Comparison of ENCODE assay signal across 8 cellular contexts in the genomic region with DNA sequence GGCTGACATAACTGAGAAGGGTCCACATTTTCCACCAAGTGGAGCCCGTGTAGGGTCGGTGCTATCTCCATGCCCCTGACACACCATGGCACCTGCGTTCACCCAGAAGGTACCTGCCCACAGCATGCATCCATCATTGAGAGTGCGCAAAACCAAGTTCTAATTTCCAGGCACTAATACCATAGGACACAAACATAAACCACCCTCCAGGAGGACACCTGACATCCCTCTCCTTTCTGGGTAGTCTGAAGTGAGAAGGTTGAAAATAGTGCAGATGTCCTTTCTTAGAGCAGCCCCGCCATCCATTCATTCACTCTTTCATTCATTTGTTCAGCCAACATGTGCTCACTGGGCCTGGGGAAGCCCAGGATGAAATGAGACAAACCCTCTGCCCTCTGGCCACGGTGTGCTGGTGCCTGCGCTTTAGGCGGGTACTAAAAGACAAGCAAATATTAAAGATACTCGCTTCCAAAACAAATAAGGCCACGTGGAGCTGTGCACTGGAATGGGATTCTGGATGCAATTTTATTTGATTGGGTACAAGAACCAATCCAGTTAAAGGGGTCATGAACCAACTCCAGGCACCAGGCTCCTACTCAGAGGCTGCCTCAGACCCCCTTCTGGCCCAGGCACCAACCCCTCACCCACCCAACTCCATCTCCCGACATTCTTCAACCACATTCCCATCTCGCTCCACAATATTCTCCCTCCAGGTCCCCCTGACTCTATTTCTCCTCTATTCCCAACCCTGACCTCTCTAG. TPM values are rescaled to one million over a fixed set of nuclear protein-coding genes. Genes with fewer than 3 reads are reported as not detected.
DNase-seq lines count a peak whose midpoint lies in the region; ATAC-seq lines count a peak whose summit lies in the region.

No MANE protein-coding gene starts in this region.

- peaks cover 4% of the 10 kb centered on the region for H3K4me1 Mint-ChIP-seq in activated T-helper 1 cell treated with anti-CD3 and anti-CD28 coated beads, Interleukin-12 subunit alpha, Interleukin-12 subunit beta, Interleukin-2, Interleukin-4 antibody, amounts not matched to agents 30 ng/mL and 10 ng/mL and 1 ng/mL, durations not matched to agents 14 hours and 24 hours and 36 hours (ENCODE audit: low read depth)
- peaks cover 3 to 7% of the 10 kb centered on the region in 2 donors for H3K4me1 Mint-ChIP-seq in stimulated activated naive B cell treated with anti-CD40 and anti-IgM and Interleukin-4, amounts not matched to agents 10 μg/mL and 1 μg/mL and 100 μg/mL, for 72 hours

- H3K36me3 ChIP-seq in iPS-20b (ENCODE audit: insufficient read depth, low read depth, low read length) = no peaks in the 10 kb centered on the region

- peaks cover 41% of the 10 kb centered on the region for H3K27me3 Mint-ChIP-seq in activated T-helper 1 cell treated with anti-CD3 and anti-CD28 coated beads, Interleukin-12 subunit alpha, Interleukin-12 subunit beta, Interleukin-2, Interleukin-4 antibody, amounts not matched to agents 30 ng/mL and 10 ng/mL and 1 ng/mL, durations not matched to agents 14 hours and 24 hours and 36 hours (ENCODE audit: insufficient read depth)
- peaks cover 13 to 24% of the 10 kb centered on the region in 2 donors for H3K27me3 Mint-ChIP-seq in stimulated activated naive B cell treated with anti-CD40 and anti-IgM and Interleukin-4, amounts not matched to agents 10 μg/mL and 1 μg/mL and 100 μg/mL, for 72 hours

- H3K9me3 Mint-ChIP-seq in activated T-helper 1 cell treated with anti-CD3 and anti-CD28 coated beads, Interleukin-12 subunit alpha, Interleukin-12 subunit beta, Interleukin-2, Interleukin-4 antibody, amounts not matched to agents 30 ng/mL and 10 ng/mL and 1 ng/mL, durations not matched to agents 14 hours and 24 hours and 36 hours = no peaks in the 10 kb centered on the region
- H3K9me3 Mint-ChIP-seq in stimulated activated naive B cell treated with anti-CD40 and anti-IgM and Interleukin-4, amounts not matched to agents 10 μg/mL and 1 μg/mL and 100 μg/mL, for 72 hours = no peaks in the 10 kb centered on the region

- no peaks in the 10 kb centered on the region for H3K9me3 ChIP-seq in iPS-20b (ENCODE audit: insufficient read depth, low read depth, low read length)

- H3K4me3 Mint-ChIP-seq in activated T-helper 1 cell treated with anti-CD3 and anti-CD28 coated beads, Interleukin-12 subunit alpha, Interleukin-12 subunit beta, Interleukin-2, Interleukin-4 antibody, amounts not matched to agents 30 ng/mL and 10 ng/mL and 1 ng/mL, durations not matched to agents 14 hours and 24 hours and 36 hours = peak overlapping the region; percentile 76
- peak overlapping the region; percentile 55 to 65 for H3K4me3 Mint-ChIP-seq in stimulated activated naive B cell treated with anti-CD40 and anti-IgM and Interleukin-4, amounts not matched to agents 10 μg/mL and 1 μg/mL and 100 μg/mL, for 72 hours

- H3K27ac Mint-ChIP-seq in activated T-helper 1 cell treated with anti-CD3 and anti-CD28 coated beads, Interleukin-12 subunit alpha, Interleukin-12 subunit beta, Interleukin-2, Interleukin-4 antibody, amounts not matched to agents 30 ng/mL and 10 ng/mL and 1 ng/mL, durations not matched to agents 14 hours and 24 hours and 36 hours = no peak overlapping the region
- H3K27ac Mint-ChIP-seq in stimulated activated naive B cell treated with anti-CD40 and anti-IgM and Interleukin-4, amounts not matched to agents 10 μg/mL and 1 μg/mL and 100 μg/mL, for 72 hours = no peak overlapping the region

- H3K27me3 ChIP-seq in iPS-20b (ENCODE audit: insufficient read depth, low read length) = peaks cover 32% of the 10 kb centered on the region

- intact Hi-C loops in activated T-helper 1 cell treated with anti-CD3 and anti-CD28 coated beads, Interleukin-12 subunit alpha, Interleukin-12 subunit beta, Interleukin-2, Interleukin-4 antibody, amounts not matched to agents 30 ng/mL and 10 ng/mL and 1 ng/mL, durations not matched to agents 14 hours and 24 hours and 36 hours (cut with micrococcal nuclease) = no loop called here

- peaks cover 7% of the 10 kb centered on the region; the same call in 1 of the 2 replicates for H3K4me1 ChIP-seq in iPS-20b (ENCODE audit: insufficient read depth, low read length)

- ATAC-seq in stimulated activated naive B cell treated with anti-CD40 and anti-IgM and Interleukin-4, amounts not matched to agents 10 μg/mL and 1 μg/mL and 100 μg/mL, for 72 hours (replicated peaks) = no peak
- ATAC-seq in HG03025 (IDR thresholded peaks at IDR 0.05; ENCODE audit: low FRiP score, unreplicated experiment) (no peak), HG02973 (IDR thresholded peaks at IDR 0.05; ENCODE audit: unreplicated experiment) (no peak)

- H3K36me3 Mint-ChIP-seq in activated T-helper 1 cell treated with anti-CD3 and anti-CD28 coated beads, Interleukin-12 subunit alpha, Interleukin-12 subunit beta, Interleukin-2, Interleukin-4 antibody, amounts not matched to agents 30 ng/mL and 10 ng/mL and 1 ng/mL, durations not matched to agents 14 hours and 24 hours and 36 hours (ENCODE audit: low read depth) = no peaks in the 10 kb centered on the region
- H3K36me3 Mint-ChIP-seq in stimulated activated naive B cell treated with anti-CD40 and anti-IgM and Interleukin-4, amounts not matched to agents 10 μg/mL and 1 μg/mL and 100 μg/mL, for 72 hours = no peaks in the 10 kb centered on the region

- no peak overlapping the region for H3K27ac ChIP-seq in iPS-20b (ENCODE audit: low read length)

- peak overlapping the region; percentile 83 for H3K4me3 ChIP-seq in iPS-20b (ENCODE audit: low read length)

- DNase-seq in NCI-H2171 treated with DMSO at 0.1 percent for 48 hours (lab: John Stamatoyannopoulos, UW) (peak; percentile 32), NCI-H2171 (lab: John Stamatoyannopoulos, UW) (no peak), amniotic stem cell (lab: John Stamatoyannopoulos, UW) (no peak)
- DNase-seq in activated T-helper 1 cell treated with anti-CD3 and anti-CD28 coated beads, Interleukin-12 subunit alpha, Interleukin-12 subunit beta, Interleukin-2, Interleukin-4 antibody, amounts not matched to agents 30 ng/mL and 10 ng/mL and 1 ng/mL, durations not matched to agents 14 hours and 24 hours and 36 hours (ENCODE audit: low spot score) = no peak
- no peak for DNase-seq in stimulated activated naive B cell treated with anti-CD40 and anti-IgM and Interleukin-4, amounts not matched to agents 10 μg/mL and 1 μg/mL and 100 μg/mL, for 72 hours

- H3K9ac ChIP-seq in iPS-20b (ENCODE audit: low read depth, low read length) = peak overlapping the region; percentile 64; the same call in 1 of the 2 replicates

RNA-seq across cellular contexts. Expression of a gene that starts 1.2 kb away (rescaled TPM):
- total RNA-seq in activated T-helper 1 cell treated with anti-CD3 and anti-CD28 coated beads, Interleukin-12 subunit alpha, Interleukin-12 subunit beta, Interleukin-2, Interleukin-4 antibody, amounts not matched to agents 30 ng/mL and 10 ng/mL and 1 ng/mL, durations not matched to agents 14 hours and 24 hours and 36 hours = 3.1 and 4.3 TPM in 2 replicates
